8 cellular contexts compared by ENCODE assay signal in the genomic region with DNA sequence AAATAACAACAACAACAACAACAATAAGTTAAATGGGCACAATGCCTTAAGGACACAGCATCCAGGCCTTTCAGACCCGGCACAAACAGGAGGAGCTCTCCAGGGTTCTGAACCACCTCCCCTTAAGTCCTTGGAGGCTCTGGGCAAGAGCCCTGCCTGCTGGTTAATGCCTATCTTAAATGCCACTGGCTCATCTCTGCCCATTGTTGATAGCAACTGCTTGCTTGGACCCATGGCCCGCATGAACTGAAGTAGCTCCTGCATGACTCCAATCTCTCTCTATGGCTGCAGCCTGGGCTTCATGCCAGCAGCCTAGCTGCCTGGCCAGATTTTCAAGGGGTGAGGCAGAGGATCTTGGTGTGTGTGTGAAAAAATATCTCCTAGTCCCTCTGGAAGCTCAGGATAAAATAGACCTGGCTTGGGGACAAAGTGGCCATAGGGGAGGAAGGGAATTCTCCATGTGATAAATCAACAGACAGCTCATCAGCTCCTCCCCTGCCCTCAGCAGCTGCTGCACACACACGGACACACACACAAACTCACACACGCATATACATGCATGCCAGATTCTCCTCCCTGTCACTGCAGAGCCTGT. TPM values are rescaled to one million over a fixed set of nuclear protein-coding genes. Genes with fewer than 3 reads are reported as not detected.
DNase-seq lines count a peak whose midpoint lies in the region; ATAC-seq and TF ChIP-seq lines count a peak whose summit lies in the region.

No MANE protein-coding gene starts in this region.

- POLR2A ChIA-PET in HEK293T (lab: Yijun Ruan, JAX): no interaction called here

- no peak for TF ChIP-seq POLR2A in spleen (IDR thresholded peaks at IDR 0.05)

- ATAC-seq in lower lobe of right lung (peak; percentile 55 to 64), GM21381 (IDR thresholded peaks at IDR 0.05; ENCODE audit: unreplicated experiment) (no peak)

- CTCF ChIA-PET in HEK293T (lab: Yijun Ruan, JAX): interaction anchor here (1.6 kb wide), 1 partner anchor 70 kb away, joined by 6 read pairs; no protein-coding TSS in a partner anchor

- H3K27ac ChIP-seq in lower lobe of right lung: no peak overlapping the region
- H3K27ac ChIP-seq in spleen: no peak overlapping the region

- peaks cover 20% of the 10 kb centered on the region for H3K36me3 ChIP-seq in NT2/D1 (ENCODE audit: insufficient read depth, insufficient read length, low read length)
- no peaks in the 10 kb centered on the region for H3K36me3 ChIP-seq in lower lobe of right lung
- H3K36me3 ChIP-seq in spleen: peaks cover 0 to 26% (median 0%) of the 10 kb centered on the region in 6 donors

- H3K4me1 ChIP-seq in NT2/D1 (ENCODE audit: insufficient read depth, insufficient read length) (no peaks in the 10 kb centered on the region), lower lobe of right lung (peaks cover 21% of the 10 kb centered on the region), spleen (no peaks in the 10 kb centered on the region)

- WGBS in spleen, 5 donors: 55 to 70% (median 59%) methylated on average over 4 of the region's 4 CpGs

- TF ChIP-seq CTCF in lower lobe of right lung (IDR thresholded peaks at IDR 0.05): no peak
- TF ChIP-seq CTCF in spleen (IDR thresholded peaks at IDR 0.05 in 8 of 11, conservative IDR thresholded peaks at IDR 0.05 in 3 of 11): no peak

- H3K9me3 ChIP-seq in NT2/D1 (ENCODE audit: insufficient read depth, low read length) (no peaks in the 10 kb centered on the region), lower lobe of right lung (no peaks in the 10 kb centered on the region), spleen (no peaks in the 10 kb centered on the region)

- H3K4me3 ChIP-seq in NT2/D1 (ENCODE audit: insufficient read length, low read depth) (no peak overlapping the region), lower lobe of right lung (no peak overlapping the region), spleen (no peak overlapping the region)

- peak; percentile 58 for DNase-seq in Ammon's horn (ENCODE audit: low spot score)
- peak; percentile 39 for DNase-seq in HEK293T (ENCODE audit: extremely low spot score)
- DNase-seq in NT2/D1 (ENCODE audit: low read depth, low spot score): peak; percentile 58
- peak; percentile 50 to 83 for DNase-seq in dermis microvascular lymphatic vessel endothelial cell (ENCODE audit: low read depth in 2 of 2)
- no peak for DNase-seq in lower lobe of right lung
- DNase-seq in central memory CD4-positive, alpha-beta T cell: no peak
- no peak for DNase-seq in spleen

- intact Hi-C loops in lower lobe of right lung (cut with DNase I): no loop called here
- intact Hi-C loops in spleen (cut with DNase I; ENCODE audit: low total_unique reads): no loop called here

- H3K27me3 ChIP-seq in NT2/D1 (ENCODE audit: insufficient read depth, insufficient read length): no peaks in the 10 kb centered on the region
- no peaks in the 10 kb centered on the region for H3K27me3 ChIP-seq in lower lobe of right lung (ENCODE audit: low read depth)
- H3K27me3 ChIP-seq in spleen (replicated peaks in 1 of 7): no peaks in the 10 kb centered on the region

- H3K9ac ChIP-seq in NT2/D1 (ENCODE audit: insufficient read length, low read depth): no peak overlapping the region

TF ChIP-seq in HEK293T, 16 proteins besides CTCF, POLR2A, EP300 and RAD21:
- TF ChIP-seq FOXM1 (IDR thresholded peaks at IDR 0.05; ENCODE audit: borderline replicate concordance) (no peak), TARDBP (IDR thresholded peaks at IDR 0.05) (no peak), ZNF384 (IDR thresholded peaks at IDR 0.05) (no peak), FOXK2 (IDR thresholded peaks at IDR 0.05) (no peak), FOXA1 (IDR thresholded peaks at IDR 0.05) (no peak), L3MBTL2 (conservative IDR thresholded peaks at IDR 0.05) (no peak), LEF1 (IDR thresholded peaks at IDR 0.05; ENCODE audit: borderline replicate concordance) (no peak)

RNA-seq across cellular contexts. Expression of a gene that starts 27.4 kb away (rescaled TPM):
- 5.0 and 6.1 TPM in 2 replicates for total RNA-seq in dermis microvascular lymphatic vessel endothelial cell
- total RNA-seq in lower lobe of right lung: 24.5 TPM
- total RNA-seq in spleen: 10 to 100 TPM; 10.4 to 26.9 (median 16.5) TPM
- polyA plus RNA-seq in spleen: 1 to 10 TPM; 3.2 to 9.3 (median 3.5) TPM

RNA-seq across cellular contexts. Expression of a gene that starts 27.7 kb away (rescaled TPM):
- total RNA-seq in dermis microvascular lymphatic vessel endothelial cell (not detected in 2 replicates), lower lobe of right lung (13.5 TPM), spleen (not detected)
- not detected for polyA plus RNA-seq in spleen

RNA-seq across cellular contexts. Expression of a gene that starts 54.2 kb away (rescaled TPM):
- 2.4 and 3.2 TPM in 2 replicates for total RNA-seq in dermis microvascular lymphatic vessel endothelial cell
- 4.8 TPM for total RNA-seq in lower lobe of right lung
- total RNA-seq in spleen: 1 to 10 TPM in 6 of 7 donors, under 1 TPM in 1; 0.97 to 2.2 (median 1.5) TPM
- under 1 TPM; 0.22 to 0.48 (median 0.47) TPM for polyA plus RNA-seq in spleen

Comparison
In these comparisons a context has a peak if more than half of its experiments do, and no peak if none do; other contexts are left out.
1. DNase-seq: peak in Ammon's horn (single experiment), HEK293T (single experiment), NT2/D1 (single experiment) and dermis microvascular lymphatic vessel endothelial cell (2 of 2); none in lower lobe of right lung (single experiment), central memory CD4-positive, alpha-beta T cell (single experiment) and spleen (single experiment).
2. RNA of a gene that starts 27.7 kb away (total RNA-seq): 13.5 TPM in lower lobe of right lung (single experiment); not detected in dermis microvascular lymphatic vessel endothelial cell and not detected in spleen; every median in the first group is over 10 times any median in the second.